ENCODE assay signal across 35 cellular contexts in genomic region chr7:144399946-144400345, GRCh38. TPM values are rescaled to one million over a fixed set of nuclear protein-coding genes. Genes with fewer than 3 reads are reported as not detected.
"Had no signal": no experiment of that assay in that cellular context is flagged by ENCODE, and none has a peak within 500 bp of the region (broad histone marks: within the 10 kb centered on the region; RNA-seq: fewer than 3 reads in every experiment).

No MANE protein-coding gene starts in this region.

- H3K27me3 Mint-ChIP-seq: activated CD4-positive, alpha-beta T cell treated with anti-CD3 and anti-CD28 coated beads for 36 hours; activated naive CD4-positive, alpha-beta T cell treated with anti-CD3 and anti-CD28 coated beads, Interleukin-2, amount 50 U/mL, for 24 hours; activated naive CD8-positive, alpha-beta T cell treated with anti-CD3 and anti-CD28 coated beads, Interleukin-2, amount 10 ng/mL, durations not matched to agents 7 days and 5 days had no signal

- H3K36me3 Mint-ChIP-seq: activated CD8-positive, alpha-beta memory T cell treated with anti-CD3 and anti-CD28 coated beads, Interleukin-2, amount 10 ng/mL, durations not matched to agents 7 days and 5 days; activated naive CD4-positive, alpha-beta T cell treated with anti-CD3 and anti-CD28 coated beads, Interleukin-2, amount 10 ng/mL, durations not matched to agents 7 days and 5 days; activated naive CD4-positive, alpha-beta T cell treated with anti-CD3 and anti-CD28 coated beads, Interleukin-2, amount 50 U/mL, for 24 hours; activated naive CD8-positive, alpha-beta T cell; activated naive CD8-positive, alpha-beta T cell treated with anti-CD3 and anti-CD28 coated beads, Interleukin-2, amount 10 ng/mL, durations not matched to agents 7 days and 5 days; brain had no signal

- H3K4me1 Mint-ChIP-seq: activated CD4-positive, alpha-beta memory T cell treated with anti-CD3 and anti-CD28 coated beads, Interleukin-2, amount 10 ng/mL, durations not matched to agents 7 days and 5 days; activated CD4-positive, alpha-beta T cell treated with anti-CD3 and anti-CD28 coated beads for 36 hours; activated CD4-positive, alpha-beta T cell treated with anti-CD3 and anti-CD28 coated beads, Interleukin-2, amount 10 ng/mL, durations not matched to agents 7 days and 5 days; activated CD8-positive, alpha-beta memory T cell treated with anti-CD3 and anti-CD28 coated beads, Interleukin-2, amount 10 ng/mL, durations not matched to agents 7 days and 5 days; activated naive CD4-positive, alpha-beta T cell treated with anti-CD3 and anti-CD28 coated beads, Interleukin-2, amount 10 ng/mL, durations not matched to agents 7 days and 5 days; activated naive CD4-positive, alpha-beta T cell treated with anti-CD3 and anti-CD28 coated beads, Interleukin-2, amount 50 U/mL, for 24 hours; activated naive CD8-positive, alpha-beta T cell treated with anti-CD3 and anti-CD28 coated beads, Interleukin-2, amount 10 ng/mL, durations not matched to agents 7 days and 5 days; activated naive CD8-positive, alpha-beta T cell treated with anti-CD3 and anti-CD28 coated beads, Interleukin-2, amount 50 U/mL, for 24 hours; brain had no signal

- DNase-seq: activated CD4-positive, alpha-beta memory T cell treated with anti-CD3 and anti-CD28 coated beads, Interleukin-2, amount 10 ng/mL, durations not matched to agents 7 days and 5 days; activated CD4-positive, alpha-beta T cell treated with anti-CD3 and anti-CD28 coated beads for 1 hour; activated CD4-positive, alpha-beta T cell treated with anti-CD3 and anti-CD28 coated beads for 36 hours; activated CD4-positive, alpha-beta T cell treated with anti-CD3 and anti-CD28 coated beads for 48 hours; activated CD4-positive, alpha-beta T cell treated with anti-CD3 and anti-CD28 coated beads, Interleukin-2, amount 10 ng/mL, durations not matched to agents 7 days and 5 days; activated CD4-positive, alpha-beta T cell treated with anti-CD3 and anti-CD28 coated beads, Interleukin-2, amount 50 U/mL, for 48 hours; activated CD4-positive, CD25-positive, alpha-beta regulatory T cell; activated CD8-positive, alpha-beta memory T cell treated with anti-CD3 and anti-CD28 coated beads, Interleukin-2, amount 10 ng/mL, durations not matched to agents 7 days and 5 days; activated CD8-positive, alpha-beta memory T cell treated with anti-CD3 and anti-CD28 coated beads, Interleukin-2, amount 50 U/mL, for 48 hours; activated CD8-positive, alpha-beta T cell treated with anti-CD3 and anti-CD28 coated beads, Interleukin-2, amount 10 ng/mL, durations not matched to agents 7 days and 5 days; activated effector memory CD4-positive, alpha-beta T cell treated with Interleukin-2 at 50 U/mL for 16 hours; activated gamma-delta T cell; activated naive CD4-positive, alpha-beta T cell treated with anti-CD3 and anti-CD28 coated beads, Interleukin-2, amount 10 ng/mL, durations not matched to agents 7 days and 5 days; activated naive CD4-positive, alpha-beta T cell treated with Interleukin-2 at 50 U/mL for 16 hours; activated naive CD8-positive, alpha-beta T cell treated with anti-CD3 and anti-CD28 coated beads, Interleukin-2, amount 10 ng/mL, durations not matched to agents 7 days and 5 days; activated naive CD8-positive, alpha-beta T cell treated with anti-CD3 and anti-CD28 coated beads, Interleukin-2, amount 50 U/mL, for 24 hours; activated T-cell treated with anti-CD3 and anti-CD28 coated beads, Interleukin-2, amount 50 U/mL, for 24 hours; activated T-cell treated with anti-CD3 and anti-CD28 coated beads, Interleukin-2, amount 50 U/mL, for 48 hours; amygdala; anterior cingulate cortex; caudate nucleus; T-helper 1 cell; T-helper 2 cell; T-helper 9 cell had no signal

- H3K27ac Mint-ChIP-seq: activated CD4-positive, alpha-beta memory T cell treated with anti-CD3 and anti-CD28 coated beads, Interleukin-2, amount 10 ng/mL, durations not matched to agents 7 days and 5 days; activated CD4-positive, alpha-beta T cell treated with anti-CD3 and anti-CD28 coated beads for 36 hours; activated CD4-positive, alpha-beta T cell treated with anti-CD3 and anti-CD28 coated beads, Interleukin-2, amount 10 ng/mL, durations not matched to agents 7 days and 5 days; activated CD8-positive, alpha-beta memory T cell treated with anti-CD3 and anti-CD28 coated beads, Interleukin-2, amount 10 ng/mL, durations not matched to agents 7 days and 5 days; activated CD8-positive, alpha-beta T cell treated with anti-CD3 and anti-CD28 coated beads, Interleukin-2, amount 10 ng/mL, durations not matched to agents 7 days and 5 days; activated naive CD4-positive, alpha-beta T cell treated with anti-CD3 and anti-CD28 coated beads, Interleukin-2, amount 10 ng/mL, durations not matched to agents 7 days and 5 days; activated naive CD4-positive, alpha-beta T cell treated with anti-CD3 and anti-CD28 coated beads, Interleukin-2, amount 50 U/mL, for 24 hours; activated naive CD8-positive, alpha-beta T cell; activated naive CD8-positive, alpha-beta T cell treated with anti-CD3 and anti-CD28 coated beads, Interleukin-2, amount 10 ng/mL, durations not matched to agents 7 days and 5 days; activated naive CD8-positive, alpha-beta T cell treated with anti-CD3 and anti-CD28 coated beads, Interleukin-2, amount 50 U/mL, for 24 hours; activated T-cell treated with anti-CD3 and anti-CD28 coated beads, Interleukin-2, amount 50 U/mL, for 24 hours; activated T-helper 2 cell treated with anti-CD3 and anti-CD28 coated beads, Interferon-gamma antibody, Interleukin-2, Interleukin-4, amounts not matched to agents 10 μg/mL and 5 μg/mL and 100 μg/mL, durations not matched to agents 14 hours and 24 hours and 36 hours; brain; T-helper 1 cell treated with Interleukin-12 subunit alpha and Interleukin-12 subunit beta and Interleukin-4 antibody, amounts not matched to agents 30 μg/mL and 1 μg/mL, for 36 hours; T-helper 2 cell treated with Interferon-gamma antibody and Interleukin-4, amounts not matched to agents 5 μg/mL and 100 μg/mL, for 36 hours had no signal

- H3K4me3 Mint-ChIP-seq: activated CD4-positive, alpha-beta memory T cell treated with anti-CD3 and anti-CD28 coated beads, Interleukin-2, amount 10 ng/mL, durations not matched to agents 7 days and 5 days; activated CD4-positive, alpha-beta T cell treated with anti-CD3 and anti-CD28 coated beads for 36 hours; activated CD4-positive, alpha-beta T cell treated with anti-CD3 and anti-CD28 coated beads, Interleukin-2, amount 10 ng/mL, durations not matched to agents 7 days and 5 days; activated CD8-positive, alpha-beta memory T cell treated with anti-CD3 and anti-CD28 coated beads, Interleukin-2, amount 10 ng/mL, durations not matched to agents 7 days and 5 days; activated CD8-positive, alpha-beta T cell treated with anti-CD3 and anti-CD28 coated beads, Interleukin-2, amount 10 ng/mL, durations not matched to agents 7 days and 5 days; activated naive CD4-positive, alpha-beta T cell treated with anti-CD3 and anti-CD28 coated beads, Interleukin-2, amount 10 ng/mL, durations not matched to agents 7 days and 5 days; activated naive CD4-positive, alpha-beta T cell treated with anti-CD3 and anti-CD28 coated beads, Interleukin-2, amount 50 U/mL, for 24 hours; activated naive CD8-positive, alpha-beta T cell; activated naive CD8-positive, alpha-beta T cell treated with anti-CD3 and anti-CD28 coated beads, Interleukin-2, amount 10 ng/mL, durations not matched to agents 7 days and 5 days; activated naive CD8-positive, alpha-beta T cell treated with anti-CD3 and anti-CD28 coated beads, Interleukin-2, amount 50 U/mL, for 24 hours; activated T-cell treated with anti-CD3 and anti-CD28 coated beads, Interleukin-2, amount 50 U/mL, for 24 hours; brain; T-helper 1 cell treated with Interleukin-12 subunit alpha and Interleukin-12 subunit beta and Interleukin-4 antibody, amounts not matched to agents 30 μg/mL and 1 μg/mL, for 36 hours; T-helper 2 cell treated with Interferon-gamma antibody and Interleukin-4, amounts not matched to agents 5 μg/mL and 100 μg/mL, for 36 hours had no signal

- H3K9me3 Mint-ChIP-seq: activated CD4-positive, alpha-beta memory T cell treated with anti-CD3 and anti-CD28 coated beads, Interleukin-2, amount 10 ng/mL, durations not matched to agents 7 days and 5 days; activated CD4-positive, alpha-beta T cell treated with anti-CD3 and anti-CD28 coated beads, Interleukin-2, amount 10 ng/mL, durations not matched to agents 7 days and 5 days; activated naive CD4-positive, alpha-beta T cell treated with anti-CD3 and anti-CD28 coated beads, Interleukin-2, amount 10 ng/mL, durations not matched to agents 7 days and 5 days; activated naive CD4-positive, alpha-beta T cell treated with anti-CD3 and anti-CD28 coated beads, Interleukin-2, amount 50 U/mL, for 24 hours; activated naive CD8-positive, alpha-beta T cell treated with anti-CD3 and anti-CD28 coated beads, Interleukin-2, amount 10 ng/mL, durations not matched to agents 7 days and 5 days; activated naive CD8-positive, alpha-beta T cell treated with anti-CD3 and anti-CD28 coated beads, Interleukin-2, amount 50 U/mL, for 24 hours; activated T-cell treated with anti-CD3 and anti-CD28 coated beads, Interleukin-2, amount 50 U/mL, for 24 hours; activated T-helper 2 cell treated with anti-CD3 and anti-CD28 coated beads, Interferon-gamma antibody, Interleukin-2, Interleukin-4, amounts not matched to agents 10 μg/mL and 5 μg/mL and 100 μg/mL, durations not matched to agents 14 hours and 24 hours and 36 hours; T-helper 1 cell treated with Interleukin-12 subunit alpha and Interleukin-12 subunit beta and Interleukin-4 antibody, amounts not matched to agents 30 μg/mL and 1 μg/mL, for 36 hours; T-helper 2 cell treated with Interferon-gamma antibody and Interleukin-4, amounts not matched to agents 5 μg/mL and 100 μg/mL, for 36 hours had no signal

- ATAC-seq: activated CD4-positive, alpha-beta T cell treated with anti-CD3 and anti-CD28 coated beads for 36 hours; activated CD4-positive, CD25-positive, alpha-beta regulatory T cell treated with anti-CD3 and anti-CD28 coated beads, Interleukin-2, amount 50 U/mL, for 24 hours; activated CD8-positive, alpha-beta memory T cell treated with anti-CD3 and anti-CD28 coated beads, Interleukin-2, amount 10 ng/mL, durations not matched to agents 7 days and 5 days; activated CD8-positive, alpha-beta T cell treated with anti-CD3 and anti-CD28 coated beads, Interleukin-2, amount 10 ng/mL, durations not matched to agents 7 days and 5 days; activated naive CD8-positive, alpha-beta T cell treated with anti-CD3 and anti-CD28 coated beads, Interleukin-2, amount 50 U/mL, for 24 hours had no signal

- FAIRE-seq: bronchial epithelial cell, TTC549 had no signal

RNA-seq across cellular contexts. Expression of gene NOBOX, which starts 3.5 kb away (rescaled TPM):
- total RNA-seq: activated CD4-positive, alpha-beta memory T cell treated with anti-CD3 and anti-CD28 coated beads, Interleukin-2, amount 10 ng/mL, durations not matched to agents 7 days and 5 days; activated CD4-positive, alpha-beta T cell treated with anti-CD3 and anti-CD28 coated beads for 36 hours; activated CD4-positive, alpha-beta T cell treated with anti-CD3 and anti-CD28 coated beads, Interleukin-2, amount 10 ng/mL, durations not matched to agents 7 days and 5 days; activated CD8-positive, alpha-beta memory T cell treated with anti-CD3 and anti-CD28 coated beads, Interleukin-2, amount 10 ng/mL, durations not matched to agents 7 days and 5 days; activated CD8-positive, alpha-beta T cell treated with anti-CD3 and anti-CD28 coated beads, Interleukin-2, amount 10 ng/mL, durations not matched to agents 7 days and 5 days; activated naive CD8-positive, alpha-beta T cell treated with anti-CD3 and anti-CD28 coated beads, Interleukin-2, amount 10 ng/mL, durations not matched to agents 7 days and 5 days; activated T-helper 2 cell treated with anti-CD3 and anti-CD28 coated beads, Interferon-gamma antibody, Interleukin-2, Interleukin-4, amounts not matched to agents 10 μg/mL and 5 μg/mL and 100 μg/mL, durations not matched to agents 14 hours and 24 hours and 36 hours; ascending aorta; bronchial epithelial cell; cardiac muscle cell had no signal
